2 cellular contexts compared by ENCODE assay signal in genomic region chr6:832804-833203, GRCh38.
DNase-seq lines count a peak whose midpoint lies in the region; ATAC-seq, FAIRE-seq and TF ChIP-seq lines count a peak whose summit lies in the region.
"Not testable (repeated sequence)": the region's sequence is repeated elsewhere in the genome, so short reads cannot be mapped to it uniquely, and the experiment has no call there.

No MANE protein-coding gene starts in this region.

- not testable (repeated sequence) for H2AFZ ChIP-seq in K562 (ENCODE audit: low read depth, low read length)

- WGBS in K562 (ENCODE audit: insufficient coverage, low coverage, missing lambda C conversion rate), result 0% methylated on average over 2 of the region's 2 CpGs

- not testable (repeated sequence) for TF ChIP-seq POLR2A in K562 (conservative IDR thresholded peaks at IDR 0.05)

- ATAC-seq in K562, result not testable (repeated sequence)

- not testable (repeated sequence) for TF ChIP-seq CTCF in HEK293 (tag by site-specific recombination; IDR thresholded peaks at IDR 0.05); K562 (IDR thresholded peaks at IDR 0.05 in 2 of 3, conservative IDR thresholded peaks at IDR 0.05 in 1 of 3; ENCODE audit: insufficient read depth in 2 of 3, low read depth in 1 of 3, low read length in 3 of 3)

- not testable (repeated sequence) for H3K27me3 ChIP-seq in K562 (ENCODE audit: control insufficient read depth in 2 of 2, insufficient read depth in 2 of 2, low read length in 2 of 2)

- not testable (repeated sequence) for FAIRE-seq in K562 (lab: Jason Lieb, UNC)

- not testable (repeated sequence) for DNase-seq in K562 (ENCODE audit: extremely low read depth in 1 of 4, low spot score in 3 of 4)

- not testable (repeated sequence) for H3K4me3 ChIP-seq in HEK293 (ENCODE audit: low read depth, low read length); K562

- not testable (repeated sequence) for BruUV-seq in K562 (replicated peaks; lab: Mats Ljungman, UMichigan)

- H3K27ac ChIP-seq in HEK293 (ENCODE audit: extremely low read depth, low read depth, low read length); K562 (ENCODE audit: extremely low read depth, low read depth, low read length): not testable (repeated sequence)

- H3K79me2 ChIP-seq in K562 (ENCODE audit: control insufficient read depth, insufficient read depth, low read length), result not testable (repeated sequence)

- POLR2A ChIA-PET in HEK293 (lab: Yijun Ruan, JAX); K562 (lab: Yijun Ruan, JAX): not testable (repeated sequence)

- CTCF ChIA-PET in HEK293 (lab: Yijun Ruan, JAX); K562 (lab: Yijun Ruan, JAX; ENCODE audit: low intra/inter-chr PET ratio): not testable (repeated sequence)

- not testable (repeated sequence) for H3K9me1 ChIP-seq in K562 (ENCODE audit: control insufficient read depth, insufficient read depth, low read length)

- in situ Hi-C loops in K562 (cut with MboI), result not testable (repeated sequence)

- H3K4me2 ChIP-seq in K562 (ENCODE audit: insufficient read depth, low read length), result not testable (repeated sequence)

- not testable (repeated sequence) for H3K9ac ChIP-seq in K562 (ENCODE audit: insufficient read depth in 1 of 2, low read depth in 2 of 2, low read length in 2 of 2)

- TF ChIP-seq RAD21 in K562 (CRISPR knock-in tag; conservative IDR thresholded peaks at IDR 0.05 in 1 of 2, IDR thresholded peaks at IDR 0.05 in 1 of 2), result not testable (repeated sequence)

- not testable (repeated sequence) for TF ChIP-seq EP300 in K562 (IDR thresholded peaks at IDR 0.05; ENCODE audit: low read length)

- H3K9me3 ChIP-seq in HEK293 (ENCODE audit: control insufficient read depth, insufficient read depth, low read depth, low read length); K562 (replicated peaks; ENCODE audit: control insufficient read depth, insufficient read depth, low read depth, low read length): not testable (repeated sequence)

- H3K36me3 ChIP-seq in HEK293 (ENCODE audit: control insufficient read depth in 2 of 2, insufficient read depth in 1 of 2, low read length in 2 of 2); K562 (ENCODE audit: control insufficient read depth, insufficient read depth, low read length): not testable (repeated sequence)

- intact Hi-C loops in K562 (cut with micrococcal nuclease), result not testable (repeated sequence)

- not testable (repeated sequence) for H4K20me1 ChIP-seq in K562 (replicated peaks; ENCODE audit: control insufficient read depth, insufficient read depth, low read length)

- peaks cover 18% of the 10 kb centered on the region for H3K4me1 ChIP-seq in HEK293 (ENCODE audit: control insufficient read depth, insufficient read depth, low read length)
- not testable (repeated sequence) for H3K4me1 ChIP-seq in K562 (replicated peaks in 1 of 2; ENCODE audit: control insufficient read depth in 2 of 2, insufficient read depth in 2 of 2, low read length in 2 of 2)

TF ChIP-seq in HEK293, 187 proteins besides CTCF, POLR2A, EP300 and RAD21:
- TF ChIP-seq ZNF280D (tag by site-specific recombination; IDR thresholded peaks at IDR 0.05) (0 out of 2 replicates have a peak, but pooled peaks have one; percentile 19), ZNF146 (tag by site-specific recombination; IDR thresholded peaks at IDR 0.05) (peak; percentile 84)

TF ChIP-seq in K562, 482 proteins besides CTCF, POLR2A, EP300 and RAD21:
- peak; percentile 61 for TF ChIP-seq ZNF146 (CRISPR knock-in tag; IDR thresholded peaks at IDR 0.05; ENCODE audit: unreplicated experiment)
